In the genomic region with DNA sequence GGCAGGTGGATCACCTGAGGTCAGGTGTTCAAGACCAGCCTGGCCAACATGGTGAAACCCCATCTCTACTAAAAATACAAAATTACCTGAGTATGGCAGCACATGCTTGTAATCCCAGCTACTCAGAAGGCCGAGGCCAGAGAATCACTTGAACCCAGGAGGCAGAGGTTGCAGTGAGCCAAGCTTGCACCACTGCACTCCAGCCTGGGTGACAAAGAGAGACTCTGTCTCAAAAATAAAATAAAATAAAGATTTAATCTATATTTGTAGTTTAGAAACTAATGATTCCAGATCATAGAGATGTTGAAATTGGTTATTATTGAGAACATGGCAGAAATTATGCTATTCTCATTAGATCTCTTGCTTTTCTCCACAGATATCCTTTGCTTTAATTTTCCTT, we compare ENCODE assay signal across 12 cellular contexts. TPM values are rescaled to one million over a fixed set of nuclear protein-coding genes. Genes with fewer than 3 reads are reported as not detected.
"Had no signal": no experiment of that assay in that cellular context is flagged by ENCODE, and none has a peak within 500 bp of the region (broad histone marks: within the 10 kb centered on the region; RNA-seq: fewer than 3 reads in every experiment).

A gene (plus strand): TSS at position 301 of the 400 bp plus-strand sequence.

RNA-seq across cellular contexts. Expression of the gene that starts here (rescaled TPM):
- total RNA-seq: OCI-LY7, PC-3, PC-9, Peyer's patch, Right ventricle myocardium inferior, Right ventricle myocardium superior, RPMI7951, SJCRH30, SJSA1, SK-MEL-5, T-cell had no signal
- polyA plus RNA-seq: SK-N-SH had no signal
